Comparison of ENCODE assay signal across 8 cellular contexts in genomic region chr3:11846281-11847034, GRCh38. TPM values are rescaled to one million over a fixed set of nuclear protein-coding genes. Genes with fewer than 3 reads are reported as not detected.
DNase-seq lines count a peak whose midpoint lies in the region; ATAC-seq and TF ChIP-seq lines count a peak whose summit lies in the region.

Gene TAMM41, minus strand, starts transcription at chr3:11846885. Its CDS starts 249 bp downstream, at chr3:11846636.

- H3K4me3 Mint-ChIP-seq in CD8-positive, alpha-beta T cell, result peak within 1 kb of the TSS; percentile 99
- H3K4me3 Mint-ChIP-seq in activated CD8-positive, alpha-beta T cell treated with anti-CD3 and anti-CD28 coated beads, Interleukin-2, amount 10 ng/mL, durations not matched to agents 7 days and 5 days, result peak within 1 kb of the TSS; percentile 96

- CTCF ChIA-PET in CD8-positive, alpha-beta T cell (lab: Charles Lee), result interaction anchor here (0.9 to 1.3 kb wide), 2 partner anchors 11 to 28 kb away, joined by 3 to 6 read pairs; no protein-coding TSS in a partner anchor
- CTCF ChIA-PET in activated CD8-positive, alpha-beta T cell treated with anti-CD3 and anti-CD28 coated beads, Interleukin-2, amount 10 ng/mL, durations not matched to agents 7 days and 5 days (lab: Charles Lee), result interaction anchor here (0.7 to 1.3 kb wide), 8 partner anchors 11 to 750 kb away, joined by 3 to 7 read pairs (median 4); no protein-coding TSS in a partner anchor

- peak; percentile 62 for TF ChIP-seq CTCF in CD8-positive, alpha-beta T cell (IDR thresholded peaks at IDR 0.05)

- peak within 1 kb of the TSS; percentile 92 for H3K4me3 ChIP-seq in CD8-positive, alpha-beta T cell (ENCODE audit: low read depth, low read length)

- H3K27ac Mint-ChIP-seq in CD8-positive, alpha-beta T cell, result peak within 1 kb of the TSS; percentile 97
- H3K27ac Mint-ChIP-seq in activated CD8-positive, alpha-beta T cell treated with anti-CD3 and anti-CD28 coated beads, Interleukin-2, amount 10 ng/mL, durations not matched to agents 7 days and 5 days, result peak within 1 kb of the TSS; percentile 97

- peaks cover 15% of the 10 kb centered on the region for H3K36me3 ChIP-seq in CD8-positive, alpha-beta T cell (ENCODE audit: insufficient read depth, low read length)

- no peaks in the 10 kb centered on the region for H3K27me3 ChIP-seq in CD8-positive, alpha-beta T cell (ENCODE audit: insufficient read depth, low read length)

- peak; percentile 99 for ATAC-seq in CD8-positive, alpha-beta T cell
- ATAC-seq in GM19397 (IDR thresholded peaks at IDR 0.05; ENCODE audit: unreplicated experiment) (peak; percentile 100), HG03571 (IDR thresholded peaks at IDR 0.05; ENCODE audit: unreplicated experiment) (peak; percentile 100)
- peak; percentile 100 for ATAC-seq in activated CD8-positive, alpha-beta T cell treated with anti-CD3 and anti-CD28 coated beads, Interleukin-2, amount 10 ng/mL, durations not matched to agents 7 days and 5 days

- intact Hi-C loops in CD8-positive, alpha-beta T cell (cut with DNase I, micrococcal nuclease), result loop anchor here (1.0 to 5.0 kb wide), 9 partner anchors 76 to 996 kb away; partner anchors contain the start of genes ATG7 (in 2 of the 2), MKRN2 (in 2 of the 2), TSEN2 (in 2 of the 2) and VGLL4 (in 2 of the 2)

- H3K4me1 Mint-ChIP-seq in CD8-positive, alpha-beta T cell (ENCODE audit: low read depth), result peaks cover 52% of the 10 kb centered on the region
- H3K4me1 Mint-ChIP-seq in activated CD8-positive, alpha-beta T cell treated with anti-CD3 and anti-CD28 coated beads, Interleukin-2, amount 10 ng/mL, durations not matched to agents 7 days and 5 days (ENCODE audit: low read depth), result peaks cover 24% of the 10 kb centered on the region

- no peaks in the 10 kb centered on the region for H3K9me3 ChIP-seq in CD8-positive, alpha-beta T cell (ENCODE audit: low read length)

- POLR2A ChIA-PET in CD8-positive, alpha-beta T cell (lab: Charles Lee), result interaction anchor here (0.8 to 1.7 kb wide), 7 partner anchors 10 to 637 kb away, joined by 3 to 8 read pairs (median 3); partner anchors contain the start of genes ATG7, TSEN2 and VGLL4
- POLR2A ChIA-PET in activated CD8-positive, alpha-beta T cell treated with anti-CD3 and anti-CD28 coated beads, Interleukin-2, amount 10 ng/mL, durations not matched to agents 7 days and 5 days (lab: Charles Lee), result interaction anchor here (0.7 to 1.0 kb wide), 3 partner anchors 12 to 191 kb away, joined by 3 read pairs; no protein-coding TSS in a partner anchor

- no peaks in the 10 kb centered on the region for H3K27me3 Mint-ChIP-seq in CD8-positive, alpha-beta T cell (ENCODE audit: low read depth)
- no peaks in the 10 kb centered on the region for H3K27me3 Mint-ChIP-seq in activated CD8-positive, alpha-beta T cell treated with anti-CD3 and anti-CD28 coated beads, Interleukin-2, amount 10 ng/mL, durations not matched to agents 7 days and 5 days (ENCODE audit: low read depth)

- peaks cover 45% of the 10 kb centered on the region for H3K36me3 Mint-ChIP-seq in CD8-positive, alpha-beta T cell
- H3K36me3 Mint-ChIP-seq in activated CD8-positive, alpha-beta T cell treated with anti-CD3 and anti-CD28 coated beads, Interleukin-2, amount 10 ng/mL, durations not matched to agents 7 days and 5 days (ENCODE audit: low read depth), result peaks cover 27% of the 10 kb centered on the region

- DNase-seq in CD8-positive, alpha-beta T cell, result peak; percentile 77 to 92 (median 85)
- peak; percentile 54 for DNase-seq in NCI-H82 treated with DMSO at 0.1 percent for 48 hours (lab: John Stamatoyannopoulos, UW; ENCODE audit: unreplicated experiment)
- peak; percentile 94 for DNase-seq in activated CD8-positive, alpha-beta T cell treated with anti-CD3 and anti-CD28 coated beads, Interleukin-2, amount 10 ng/mL, durations not matched to agents 7 days and 5 days
- peak; percentile 77 for DNase-seq in effector CD4-positive, alpha-beta T cell
- peak; percentile 73 to 93 for DNase-seq in lung microvascular endothelial cell (ENCODE audit: low read depth in 2 of 2)
- DNase-seq in stimulated activated CD4-positive, alpha-beta T cell treated with anti-CD3 and anti-CD28 coated beads, TNF-alpha, amount 100 ng/mL, for 48 hours (ENCODE audit: low read depth in 3 of 3), result peak; percentile 83 to 91 (median 83)

- H3K9me3 Mint-ChIP-seq in CD8-positive, alpha-beta T cell, result no peaks in the 10 kb centered on the region
- H3K9me3 Mint-ChIP-seq in activated CD8-positive, alpha-beta T cell treated with anti-CD3 and anti-CD28 coated beads, Interleukin-2, amount 10 ng/mL, durations not matched to agents 7 days and 5 days (ENCODE audit: insufficient read depth), result no peaks in the 10 kb centered on the region

- H3K4me1 ChIP-seq in CD8-positive, alpha-beta T cell (ENCODE audit: insufficient read depth, low read length), result peaks cover 28% of the 10 kb centered on the region

- peak within 1 kb of the TSS; percentile 88 for H3K27ac ChIP-seq in CD8-positive, alpha-beta T cell (ENCODE audit: low read depth, low read length)

RNA-seq across cellular contexts. Expression of gene TAMM41, which starts in this region (rescaled TPM):
- 10 to 100 TPM; 16.2 to 18.5 TPM for total RNA-seq in CD8-positive, alpha-beta T cell
- total RNA-seq in activated CD8-positive, alpha-beta T cell treated with anti-CD3 and anti-CD28 coated beads, Interleukin-2, amount 10 ng/mL, durations not matched to agents 7 days and 5 days, result 10 to 100 TPM; 21.2 to 23.3 TPM
- 2.8 and 6.0 TPM in 2 replicates for total RNA-seq in lung microvascular endothelial cell

Comparison
In these comparisons a context has a peak if more than half of its experiments do, and no peak if none do; other contexts are left out.
1. Peak in every context shown above with its lines: DNase-seq, ATAC-seq, H3K4me3 ChIP-seq and H3K27ac ChIP-seq.